Comparison of ENCODE assay signal across 18 cellular contexts in the genomic region with DNA sequence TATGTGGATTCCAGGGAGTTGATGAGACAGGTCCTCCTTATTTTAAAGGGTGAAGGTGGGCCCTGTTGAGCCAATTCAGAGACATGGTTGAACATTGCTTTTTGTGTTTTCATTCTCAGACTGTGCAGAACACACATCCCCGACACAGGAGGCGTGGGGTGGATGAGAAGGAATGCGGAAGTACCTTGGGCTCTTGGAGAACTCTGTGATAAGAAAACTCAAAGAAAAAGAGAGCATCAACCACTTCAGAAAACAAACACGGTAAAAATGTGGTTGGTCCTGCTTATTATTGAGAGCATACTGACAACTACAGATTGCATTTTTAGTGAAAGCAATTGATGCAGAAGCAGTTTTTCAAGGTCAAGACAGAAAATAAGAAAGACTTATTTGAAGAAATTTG.
A peak's percentile ranks its signal among the peaks of the same experiment; 100 is the strongest.
DNase-seq lines count a peak whose midpoint lies in the region; ATAC-seq and TF ChIP-seq lines count a peak whose summit lies in the region.
"Had no signal": no experiment of that assay in that cellular context is flagged by ENCODE, and none has a peak within 500 bp of the region (broad histone marks: within the 10 kb centered on the region; RNA-seq: fewer than 3 reads in every experiment).

No MANE protein-coding gene starts in this region.

- H3K14ac ChIP-seq in trophoblast cell (ENCODE audit: low read length): no peak overlapping the region

- H4K91ac ChIP-seq in trophoblast cell (ENCODE audit: low read depth, low read length): no peak overlapping the region

- ATAC-seq in lung (ENCODE audit: insufficient read depth, low FRiP score): peak; percentile 10
- ATAC-seq in HG03442 (IDR thresholded peaks at IDR 0.05; ENCODE audit: unreplicated experiment): no peak

- no peak overlapping the region for H3K9ac ChIP-seq in trophoblast cell (ENCODE audit: low read length)
- H3K9ac ChIP-seq: GM23248 had no signal

- H3K36me3 ChIP-seq in hepatocyte (replicated peaks; ENCODE audit: insufficient read depth, low read depth) (no peaks in the 10 kb centered on the region), lung (ENCODE audit: control insufficient read depth in 2 of 2, insufficient read depth in 2 of 2, low read length in 2 of 2) (no peaks in the 10 kb centered on the region), trophoblast cell (ENCODE audit: control insufficient read depth in 1 of 2, insufficient read depth in 2 of 2, low read length in 2 of 2) (no peaks in the 10 kb centered on the region)

- DNase-seq in hepatocyte (ENCODE audit: low spot score): peak; percentile 16
- no peak for DNase-seq in lung (ENCODE audit: low spot score)
- DNase-seq in trophoblast cell: peak; percentile 33 to 58
- no peak for DNase-seq in type B pancreatic cell (ENCODE audit: extremely low spot score, unreplicated experiment)
- DNase-seq in hypothalamus (lab: John Stamatoyannopoulos, UW): no peak
- no peak for DNase-seq in 8988T
- no peak for DNase-seq in T-helper 2 cell treated with Interferon-gamma antibody and Interleukin-4, amounts not matched to agents 5 μg/mL and 100 μg/mL, for 36 hours (ENCODE audit: low spot score)
- DNase-seq: C1 segment of cervical spinal cord; Calu3; CD4-positive, alpha-beta memory T cell; COR-L47; DMS53; DMS79 treated with DMSO at 0.1 percent for 48 hours; GF-D8; GM23248; H7; HCEC 1CT had no signal

- H4K12ac ChIP-seq in trophoblast cell (ENCODE audit: low read depth, low read length): no peak overlapping the region

- H3K4me1 Mint-ChIP-seq in type B pancreatic cell (ENCODE audit: unreplicated experiment): no peaks in the 10 kb centered on the region
- H3K4me1 Mint-ChIP-seq in T-helper 2 cell treated with Interferon-gamma antibody and Interleukin-4, amounts not matched to agents 5 μg/mL and 100 μg/mL, for 36 hours (ENCODE audit: low read depth): no peaks in the 10 kb centered on the region
- H3K4me1 Mint-ChIP-seq: CD4-positive, alpha-beta memory T cell had no signal

- H3K27me3 ChIP-seq in hepatocyte (no peaks in the 10 kb centered on the region), lung (ENCODE audit: control insufficient read depth, insufficient read depth) (no peaks in the 10 kb centered on the region), trophoblast cell (ENCODE audit: insufficient read depth, low read length) (no peaks in the 10 kb centered on the region)

- H3K27ac ChIP-seq in hepatocyte (no peak overlapping the region), lung (ENCODE audit: low read depth in 1 of 2, low read length in 1 of 2) (no peak overlapping the region), trophoblast cell (ENCODE audit: low read depth, low read length) (no peak overlapping the region)
- H3K27ac ChIP-seq: GM23248 had no signal

- no peak overlapping the region for H3K4ac ChIP-seq in trophoblast cell (ENCODE audit: low read depth, low read length)

- H3K4me2 ChIP-seq in hepatocyte: no peak overlapping the region
- H3K4me2 ChIP-seq in trophoblast cell (ENCODE audit: low read length): no peak overlapping the region

- H3K79me2 ChIP-seq in hepatocyte (no peaks in the 10 kb centered on the region), trophoblast cell (ENCODE audit: control insufficient read depth, insufficient read depth, low read length, poor library complexity) (no peaks in the 10 kb centered on the region)

- no peaks in the 10 kb centered on the region for H3K79me1 ChIP-seq in trophoblast cell (ENCODE audit: low read length)

- no peak overlapping the region for H4K8ac ChIP-seq in trophoblast cell (ENCODE audit: low read depth, low read length)

- H3K27me3 Mint-ChIP-seq in type B pancreatic cell: no peaks in the 10 kb centered on the region
- no peaks in the 10 kb centered on the region for H3K27me3 Mint-ChIP-seq in T-helper 2 cell treated with Interferon-gamma antibody and Interleukin-4, amounts not matched to agents 5 μg/mL and 100 μg/mL, for 36 hours (ENCODE audit: low read depth)
- H3K27me3 Mint-ChIP-seq: CD4-positive, alpha-beta memory T cell had no signal

- no peaks in the 10 kb centered on the region for H3K36me3 Mint-ChIP-seq in type B pancreatic cell
- H3K36me3 Mint-ChIP-seq in T-helper 2 cell treated with Interferon-gamma antibody and Interleukin-4, amounts not matched to agents 5 μg/mL and 100 μg/mL, for 36 hours (ENCODE audit: low read depth): no peaks in the 10 kb centered on the region
- H3K36me3 Mint-ChIP-seq: CD4-positive, alpha-beta memory T cell had no signal

- no peaks in the 10 kb centered on the region for H3K4me1 ChIP-seq in hepatocyte (ENCODE audit: insufficient read depth)
- H3K4me1 ChIP-seq in lung (ENCODE audit: control insufficient read depth in 2 of 2, insufficient read depth in 2 of 2, low read length in 2 of 2): peaks cover 0 to 1% of the 10 kb centered on the region in 2 donors
- H3K4me1 ChIP-seq in trophoblast cell (ENCODE audit: control insufficient read depth in 1 of 2, insufficient read depth in 2 of 2, low read length in 2 of 2): no peaks in the 10 kb centered on the region

- no peaks in the 10 kb centered on the region for H4K20me1 ChIP-seq in hepatocyte (ENCODE audit: insufficient read depth, poor library complexity, severe bottlenecking)

- H3K9me2 ChIP-seq in hepatocyte (replicated peaks; ENCODE audit: insufficient read depth): no peaks in the 10 kb centered on the region

- H2AK5ac ChIP-seq in trophoblast cell (ENCODE audit: low read length): no peak overlapping the region

- no peak overlapping the region for H2BK12ac ChIP-seq in trophoblast cell (ENCODE audit: low read length)

- no peak for TF ChIP-seq CTCF in hepatocyte (IDR thresholded peaks at IDR 0.05; ENCODE audit: poor library complexity)
- TF ChIP-seq CTCF in lung (IDR thresholded peaks at IDR 0.05; ENCODE audit: control extremely low read depth, extremely low read depth): no peak
- TF ChIP-seq CTCF in type B pancreatic cell (conservative IDR thresholded peaks at IDR 0.05): no peak

- no peak overlapping the region for H2BK120ac ChIP-seq in trophoblast cell (ENCODE audit: insufficient read depth, low read length, poor library complexity)

- WGBS in hepatocyte (ENCODE audit: low lambda C conversion rate, missing lambda C conversion rate): 68% methylated on average over 4 of the region's 4 CpGs
- WGBS in lung, 2 donors: 66 to 73% methylated on average over 4 of the region's 4 CpGs
- WGBS in trophoblast cell (ENCODE audit: extremely low coverage, insufficient coverage, insufficient read length): no CpG with 5 or more reads among the region's 4 CpGs

- H3K9me3 Mint-ChIP-seq in type B pancreatic cell: peaks cover 7% of the 10 kb centered on the region
- H3K9me3 Mint-ChIP-seq in T-helper 2 cell treated with Interferon-gamma antibody and Interleukin-4, amounts not matched to agents 5 μg/mL and 100 μg/mL, for 36 hours: peaks cover 21% of the 10 kb centered on the region

- H3K23ac ChIP-seq in trophoblast cell (ENCODE audit: low read length): no peak overlapping the region

- peak overlapping the region; percentile 87 for H3K27ac Mint-ChIP-seq in type B pancreatic cell
- H3K27ac Mint-ChIP-seq in T-helper 2 cell treated with Interferon-gamma antibody and Interleukin-4, amounts not matched to agents 5 μg/mL and 100 μg/mL, for 36 hours: no peak overlapping the region
- H3K27ac Mint-ChIP-seq: CD4-positive, alpha-beta memory T cell had no signal

- no peak overlapping the region for H2BK5ac ChIP-seq in trophoblast cell (ENCODE audit: low read depth, low read length, poor library complexity)

- no peaks in the 10 kb centered on the region for H3K9me3 ChIP-seq in hepatocyte (ENCODE audit: low read depth)
- H3K9me3 ChIP-seq in lung (ENCODE audit: control insufficient read depth in 2 of 2, insufficient read depth in 1 of 2, low read length in 1 of 2): peaks cover 0 to 3% of the 10 kb centered on the region in 2 donors
- peaks cover 2% of the 10 kb centered on the region for H3K9me3 ChIP-seq in trophoblast cell (ENCODE audit: insufficient read depth, low read depth, low read length)

- H3K4me3 ChIP-seq in hepatocyte: no peak overlapping the region
- H3K4me3 ChIP-seq in lung: no peak overlapping the region
- H3K4me3 ChIP-seq in trophoblast cell (ENCODE audit: low read depth, low read length): no peak overlapping the region
- H3K4me3 ChIP-seq: GM23248 had no signal

- no peak overlapping the region for H2AFZ ChIP-seq in hepatocyte
- no peak overlapping the region for H2AFZ ChIP-seq in trophoblast cell (ENCODE audit: insufficient read depth, low read length, poor library complexity)
- H2AFZ ChIP-seq: GM23248 had no signal

- peak overlapping the region; percentile 58 for H3K4me3 Mint-ChIP-seq in type B pancreatic cell
- no peak overlapping the region for H3K4me3 Mint-ChIP-seq in T-helper 2 cell treated with Interferon-gamma antibody and Interleukin-4, amounts not matched to agents 5 μg/mL and 100 μg/mL, for 36 hours
- H3K4me3 Mint-ChIP-seq: CD4-positive, alpha-beta memory T cell had no signal

- H3K18ac ChIP-seq in trophoblast cell (ENCODE audit: low read length): no peak overlapping the region

Comparison
In these comparisons a context has a peak if more than half of its experiments do, and no peak if none do; other contexts are left out.
1. DNase-seq: peak in hepatocyte (single experiment) and trophoblast cell (2 of 2); none in lung (single experiment), type B pancreatic cell (single experiment), hypothalamus (0 of 51), 8988T (single experiment) and T-helper 2 cell treated with Interferon-gamma antibody and Interleukin-4, amounts not matched to agents 5 μg/mL and 100 μg/mL, for 36 hours (single experiment).